ENCODE assay signal across 8 cellular contexts in the genomic region with DNA sequence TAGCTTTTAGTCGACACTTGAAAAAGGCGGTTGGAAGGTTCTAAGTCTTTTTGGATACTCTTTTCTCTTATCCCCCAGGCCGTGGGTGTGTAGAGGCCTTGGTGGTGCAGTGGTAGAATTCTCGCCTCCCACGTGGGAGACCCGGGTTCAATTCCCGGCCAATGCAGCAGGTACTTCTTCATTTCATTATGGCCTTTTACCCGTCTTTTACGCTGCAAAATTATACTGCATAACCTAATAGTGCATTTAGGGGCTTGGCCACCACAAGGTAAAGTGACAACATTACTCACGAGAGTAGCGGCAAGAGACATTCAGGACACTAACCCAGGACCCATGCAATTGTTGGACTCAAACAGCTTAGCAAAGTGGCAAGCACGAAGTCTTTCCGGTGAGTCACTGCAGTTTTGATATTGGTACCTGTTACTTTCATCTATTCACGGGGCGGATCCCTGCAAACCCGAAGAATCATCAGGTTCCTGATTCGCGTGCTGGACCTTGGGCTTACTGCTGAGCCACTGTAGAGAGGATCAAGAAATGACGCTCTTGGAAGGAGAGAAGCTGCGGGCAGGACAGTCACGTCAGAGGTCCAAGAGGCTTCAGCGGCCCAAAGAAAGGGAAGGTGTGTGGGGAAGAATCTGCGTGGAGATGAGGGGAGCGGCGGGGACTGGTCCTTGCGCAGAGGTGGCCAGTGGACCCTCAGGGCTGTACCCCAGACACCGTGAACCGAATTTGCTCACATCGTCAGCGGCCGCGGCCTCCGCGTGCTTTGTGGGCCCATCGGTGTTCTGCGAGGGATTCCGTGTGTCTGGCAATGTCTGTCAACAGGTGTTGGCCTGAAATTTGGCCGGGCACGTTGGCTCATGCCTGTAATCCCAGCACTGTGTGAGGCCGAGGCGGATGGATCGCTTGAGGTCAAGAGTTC. TPM values are rescaled to one million over a fixed set of nuclear protein-coding genes. Genes with fewer than 3 reads are reported as not detected.
DNase-seq lines count a peak whose midpoint lies in the region; ATAC-seq lines count a peak whose summit lies in the region.

No MANE protein-coding gene starts in this region.

- peak; percentile 89 for ATAC-seq in activated T-cell treated with anti-CD3 and anti-CD28 coated beads, Interleukin-2, amount 50 U/mL, for 72 hours (replicated peaks in 1 of 2)
- ATAC-seq in GM18873 (IDR thresholded peaks at IDR 0.05; ENCODE audit: low FRiP score, unreplicated experiment) (no peak), GM21390 (IDR thresholded peaks at IDR 0.05; ENCODE audit: unreplicated experiment) (no peak)

- H3K36me3 Mint-ChIP-seq in activated T-cell treated with anti-CD3 and anti-CD28 coated beads, Interleukin-2, amount 50 U/mL, for 72 hours (ENCODE audit: insufficient read depth in 2 of 2) = no peaks in the 10 kb centered on the region

- no peak overlapping the region for H3K27ac Mint-ChIP-seq in activated T-cell treated with anti-CD3 and anti-CD28 coated beads, Interleukin-2, amount 50 U/mL, for 72 hours

- DNase-seq in NOMO-1 (lab: John Stamatoyannopoulos, UW; ENCODE audit: unreplicated experiment in 2 of 2) (peak; percentile 15 to 30), NOMO-1 treated with DMSO at 0.1 percent for 48 hours (lab: John Stamatoyannopoulos, UW; ENCODE audit: unreplicated experiment) (no peak), NOMO-1 treated with dmso at 0.1 percent for 144 hours (lab: John Stamatoyannopoulos, UW; ENCODE audit: unreplicated experiment) (peak; percentile 16), iPS-NIHi11 (ENCODE audit: low spot score) (peak; percentile 62)
- DNase-seq in activated T-cell treated with anti-CD3 and anti-CD28 coated beads, Interleukin-2, amount 50 U/mL, for 72 hours = peak; percentile 87 to 90
- DNase-seq in stimulated activated CD8-positive, alpha-beta memory T cell treated with anti-CD3 and anti-CD28 coated beads, Interleukin-7, amount 100 ng/mL, for 48 hours (ENCODE audit: extremely low read depth in 1 of 2, low read depth in 1 of 2) = peak; percentile 47 to 74

- peaks cover 9% of the 10 kb centered on the region for H3K27me3 Mint-ChIP-seq in activated T-cell treated with anti-CD3 and anti-CD28 coated beads, Interleukin-2, amount 50 U/mL, for 72 hours (ENCODE audit: low read depth)

- H3K4me3 Mint-ChIP-seq in activated T-cell treated with anti-CD3 and anti-CD28 coated beads, Interleukin-2, amount 50 U/mL, for 72 hours = no peak overlapping the region

- H3K4me1 Mint-ChIP-seq in activated T-cell treated with anti-CD3 and anti-CD28 coated beads, Interleukin-2, amount 50 U/mL, for 72 hours (ENCODE audit: low read depth) = no peaks in the 10 kb centered on the region

- H3K9me3 Mint-ChIP-seq in activated T-cell treated with anti-CD3 and anti-CD28 coated beads, Interleukin-2, amount 50 U/mL, for 72 hours = no peaks in the 10 kb centered on the region

RNA-seq across cellular contexts. Expression of a gene that starts 12.9 kb away (rescaled TPM):
- total RNA-seq in activated T-cell treated with anti-CD3 and anti-CD28 coated beads, Interleukin-2, amount 50 U/mL, for 72 hours = 1,000 to 10,000 TPM; 1,100 to 1,278 TPM

Comparison
In these comparisons a context has a peak if more than half of its experiments do, and no peak if none do; other contexts are left out.
1. ATAC-seq: peak in activated T-cell treated with anti-CD3 and anti-CD28 coated beads, Interleukin-2, amount 50 U/mL, for 72 hours (2 of 2); none in GM18873 (single experiment) and GM21390 (single experiment).